4 cellular contexts compared by ENCODE assay signal in the genomic region with DNA sequence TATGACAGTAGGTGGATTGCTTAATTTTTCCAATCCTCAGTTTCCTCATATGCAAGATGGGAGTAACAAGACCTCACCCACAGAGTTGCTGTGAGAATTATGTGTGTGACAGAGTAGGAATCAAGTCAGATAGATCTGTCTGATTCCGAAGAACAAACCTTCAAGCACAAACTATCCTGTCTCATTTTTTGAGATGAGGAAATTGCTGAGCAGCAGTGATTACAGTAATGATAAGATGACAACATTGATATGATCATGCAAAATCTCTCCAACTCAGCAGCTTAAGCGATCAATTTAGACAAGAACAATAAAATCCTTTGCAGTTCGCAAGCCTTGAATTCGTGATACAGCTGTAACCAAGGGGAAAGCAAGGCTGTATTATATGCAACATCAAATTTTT.
"Had no signal": no experiment of that assay in that cellular context is flagged by ENCODE, and none has a peak within 500 bp of the region (broad histone marks: within the 10 kb centered on the region; RNA-seq: fewer than 3 reads in every experiment).

No MANE protein-coding gene starts in this region.

- DNase-seq: IMR-90, KBM-7 had no signal

- H3K4me3 ChIP-seq: K562 had no signal

- H3K27ac ChIP-seq: HL-60 had no signal
